Comparison of ENCODE assay signal across 19 cellular contexts in the genomic region with DNA sequence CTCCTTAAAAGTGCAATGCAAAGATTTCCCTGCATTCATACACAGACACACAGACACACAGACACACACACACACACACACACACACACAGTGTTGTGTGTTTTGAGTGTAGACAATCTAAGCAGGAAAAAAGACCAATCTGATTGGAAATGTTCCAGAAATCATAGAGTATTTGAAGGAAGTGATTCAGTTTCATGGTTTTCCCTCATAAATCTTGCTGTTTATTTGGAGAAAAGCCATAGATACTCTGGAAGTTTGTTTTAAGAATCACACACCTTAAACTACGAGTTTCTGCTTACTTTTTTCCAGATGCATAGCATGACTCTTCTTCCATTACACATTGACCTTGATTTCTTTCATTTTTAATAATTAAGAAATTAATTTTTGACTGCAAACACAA.
DNase-seq lines count a peak whose midpoint lies in the region; ATAC-seq, FAIRE-seq and TF ChIP-seq lines count a peak whose summit lies in the region.
"Had no signal": no experiment of that assay in that cellular context is flagged by ENCODE, and none has a peak within 500 bp of the region (broad histone marks: within the 10 kb centered on the region; RNA-seq: fewer than 3 reads in every experiment).

No MANE protein-coding gene starts in this region.

- no peaks in the 10 kb centered on the region for H3K36me3 ChIP-seq in IMR-90 (ENCODE audit: control insufficient read depth, insufficient read depth, low read length)
- H3K36me3 ChIP-seq in bronchial epithelial cell (ENCODE audit: control insufficient read depth, insufficient read depth, low read length): no peaks in the 10 kb centered on the region

- no peak overlapping the region for H2BK20ac ChIP-seq in IMR-90 (ENCODE audit: low read depth, low read length)

- intact Hi-C loops in IMR-90 (cut with micrococcal nuclease): no loop called here

- CTCF ChIA-PET in IMR-90 (lab: Yijun Ruan, JAX): no interaction called here

- no peak overlapping the region for H3K14ac ChIP-seq in IMR-90 (replicated peaks; ENCODE audit: low read depth, low read length)

- no CpG with 5 or more reads among the region's 1 CpG for WGBS in IMR-90 (ENCODE audit: extremely low coverage in 2 of 2, insufficient read length in 1 of 2), 2 experiments

- H2AK5ac ChIP-seq in IMR-90 (ENCODE audit: low read depth, low read length): no peak overlapping the region

- no peak for FAIRE-seq in bronchial epithelial cell (lab: Jason Lieb, UNC)

- no peak overlapping the region for H3K4ac ChIP-seq in IMR-90 (ENCODE audit: low read depth, low read length)

- H3K9ac ChIP-seq in IMR-90 (ENCODE audit: low read depth, low read length): no peak overlapping the region
- H3K9ac ChIP-seq: KMS-11 had no signal

- H2AK9ac ChIP-seq in IMR-90 (replicated peaks; ENCODE audit: low read depth, low read length, poor library complexity): no peak overlapping the region

- no peak overlapping the region for H4K5ac ChIP-seq in IMR-90 (ENCODE audit: low read depth, low read length)

- no peak overlapping the region for H2BK120ac ChIP-seq in IMR-90 (ENCODE audit: low read depth, low read length)

- in situ Hi-C loops in IMR-90 (cut with MboI; ENCODE audit: low sequenced_read_pairs): no loop called here

- DNase-seq in EH (ENCODE audit: low read depth) (peak; percentile 22), IMR-90 (peak; percentile 42), bronchial epithelial cell (ENCODE audit: low read depth) (peak; percentile 37), kidney tubule cell (ENCODE audit: low spot score) (peak; percentile 22), DMS114 treated with DMSO at 0.1 percent for 48 hours (lab: John Stamatoyannopoulos, UW; ENCODE audit: unreplicated experiment) (no peak), COLO829 (ENCODE audit: low spot score) (no peak)
- DNase-seq: activated CD8-positive, alpha-beta memory T cell treated with anti-CD3 and anti-CD28 coated beads, Interleukin-2, amount 10 ng/mL, durations not matched to agents 7 days and 5 days; effector memory CD8-positive, alpha-beta T cell; H9; left cardiac atrium; NCI-H1105; NCI-H2107; NCI-H748 treated with DMSO at 0.1 percent for 48 hours; retina had no signal

- TF ChIP-seq RAD21 in IMR-90 (IDR thresholded peaks at IDR 0.05; ENCODE audit: low read length): no peak

- TF ChIP-seq CTCF in IMR-90 (conservative IDR thresholded peaks at IDR 0.05; ENCODE audit: low read depth, low read length) (no peak), bronchial epithelial cell (IDR thresholded peaks at IDR 0.05; ENCODE audit: insufficient read depth, low read length, severe bottlenecking) (no peak)

- H3K27me3 ChIP-seq in IMR-90 (ENCODE audit: control insufficient read depth, insufficient read depth, low read length): no peaks in the 10 kb centered on the region
- H3K27me3 ChIP-seq in bronchial epithelial cell (ENCODE audit: control insufficient read depth, insufficient read depth, low read length): no peaks in the 10 kb centered on the region

- no peaks in the 10 kb centered on the region for H3K4me1 ChIP-seq in IMR-90 (ENCODE audit: control insufficient read depth, insufficient read depth, low read length)

- no peak overlapping the region for H2BK5ac ChIP-seq in IMR-90 (ENCODE audit: low read depth, low read length, poor library complexity, severe bottlenecking)

- dilution Hi-C loops in IMR-90 (cut with HindIII; ENCODE audit: low sequenced_read_pairs, unreplicated experiment): no loop called here

- H3K23ac ChIP-seq in IMR-90 (ENCODE audit: low read depth, low read length): no peak overlapping the region

- H3K4me3 ChIP-seq in IMR-90 (ENCODE audit: insufficient read depth, low read depth, low read length) (no peak overlapping the region), bronchial epithelial cell (ENCODE audit: low read depth, low read length) (no peak overlapping the region)

- H4K91ac ChIP-seq in IMR-90 (ENCODE audit: insufficient read depth, low read depth, low read length): no peak overlapping the region

- H2AFZ ChIP-seq in IMR-90 (replicated peaks; ENCODE audit: low read length, poor library complexity): no peak overlapping the region

- no peak overlapping the region for H3K56ac ChIP-seq in IMR-90 (ENCODE audit: extremely low read depth, insufficient read depth, low read length)

- no peaks in the 10 kb centered on the region for H3K79me1 ChIP-seq in IMR-90 (ENCODE audit: low read depth in 1 of 2, low read length in 2 of 2)

- H3K9me3 ChIP-seq in IMR-90 (ENCODE audit: control insufficient read depth, insufficient read depth, low read length): no peaks in the 10 kb centered on the region

- H4K8ac ChIP-seq in IMR-90 (ENCODE audit: low read depth in 2 of 2, low read length in 2 of 2): no peak overlapping the region

- POLR2A ChIA-PET in IMR-90 (lab: Charles Lee; ENCODE audit: unreplicated experiment): no interaction called here

- H2BK15ac ChIP-seq in IMR-90 (ENCODE audit: low read depth, low read length): no peak overlapping the region

- no peak for ATAC-seq in IMR-90 (ENCODE audit: low read depth)
- ATAC-seq in HG03159 (IDR thresholded peaks at IDR 0.05; ENCODE audit: unreplicated experiment): no peak
- ATAC-seq in HG02623 (IDR thresholded peaks at IDR 0.05; ENCODE audit: unreplicated experiment): no peak
- ATAC-seq: activated CD8-positive, alpha-beta memory T cell treated with anti-CD3 and anti-CD28 coated beads, Interleukin-2, amount 10 ng/mL, durations not matched to agents 7 days and 5 days; effector memory CD8-positive, alpha-beta T cell; left cardiac atrium; Panc1; stimulated activated memory B cell treated with anti-CD40 and anti-IgM and Interleukin-4, amounts not matched to agents 10 μg/mL and 1 μg/mL and 100 μg/mL, for 72 hours had no signal

- no peak overlapping the region for H3K27ac ChIP-seq in IMR-90 (ENCODE audit: insufficient read depth, low read length)
- H3K27ac ChIP-seq: KMS-11 had no signal

- no peak overlapping the region for H3K18ac ChIP-seq in IMR-90 (ENCODE audit: low read depth, low read length)

- H4K20me1 ChIP-seq in IMR-90 (ENCODE audit: insufficient read depth, low read length): no peaks in the 10 kb centered on the region

- no peak for TF ChIP-seq POLR2A in IMR-90 (IDR thresholded peaks at IDR 0.05; ENCODE audit: low read depth, low read length)

- no TSS peak for BruUV-seq in IMR-90 (replicated peaks; lab: Mats Ljungman, UMichigan)

- no peaks in the 10 kb centered on the region for H3K9me1 ChIP-seq in IMR-90 (ENCODE audit: insufficient read depth, low read length)

- no peak overlapping the region for H3K4me2 ChIP-seq in IMR-90 (ENCODE audit: low read depth, low read length)
- H3K4me2 ChIP-seq: KMS-11 had no signal

TF ChIP-seq in IMR-90, 13 proteins besides CTCF, POLR2A, EP300 and RAD21:
- no peak for TF ChIP-seq MXI1 (IDR thresholded peaks at IDR 0.05; ENCODE audit: borderline replicate concordance, low read depth, low read length)
- TF ChIP-seq RCOR1 (IDR thresholded peaks at IDR 0.05; ENCODE audit: insufficient replicate concordance, low read length): no peak
- TF ChIP-seq MAFK (IDR thresholded peaks at IDR 0.05; ENCODE audit: low read depth, low read length): no peak
- no peak for TF ChIP-seq CEBPB (IDR thresholded peaks at IDR 0.05; ENCODE audit: low read depth, low read length)
- no peak for TF ChIP-seq NFE2L2 (IDR thresholded peaks at IDR 0.05; ENCODE audit: low read depth, low read length)
- no peak for TF ChIP-seq BHLHE40 (IDR thresholded peaks at IDR 0.05; ENCODE audit: low read depth, low read length)
- no peak for TF ChIP-seq SMC3 (IDR thresholded peaks at IDR 0.05; ENCODE audit: low read depth, low read length)
- TF ChIP-seq CHD1 (IDR thresholded peaks at IDR 0.05; ENCODE audit: low read depth, low read length): no peak
- TF ChIP-seq, protein P1, sequence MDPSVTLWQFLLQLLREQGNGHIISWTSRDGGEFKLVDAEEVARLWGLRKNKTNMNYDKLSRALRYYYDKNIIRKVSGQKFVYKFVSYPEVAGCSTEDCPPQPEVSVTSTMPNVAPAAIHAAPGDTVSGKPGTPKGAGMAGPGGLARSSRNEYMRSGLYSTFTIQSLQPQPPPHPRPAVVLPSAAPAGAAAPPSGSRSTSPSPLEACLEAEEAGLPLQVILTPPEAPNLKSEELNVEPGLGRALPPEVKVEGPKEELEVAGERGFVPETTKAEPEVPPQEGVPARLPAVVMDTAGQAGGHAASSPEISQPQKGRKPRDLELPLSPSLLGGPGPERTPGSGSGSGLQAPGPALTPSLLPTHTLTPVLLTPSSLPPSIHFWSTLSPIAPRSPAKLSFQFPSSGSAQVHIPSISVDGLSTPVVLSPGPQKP (IDR thresholded peaks at IDR 0.05; ENCODE audit: borderline replicate concordance, low read depth, low read length): no peak
- no peak for TF ChIP-seq USF2 (IDR thresholded peaks at IDR 0.05; ENCODE audit: low read depth, low read length)
- TF ChIP-seq FOS (IDR thresholded peaks at IDR 0.05; ENCODE audit: low read depth, low read length): no peak
- TF ChIP-seq MAZ (IDR thresholded peaks at IDR 0.05; ENCODE audit: borderline replicate concordance, low read depth, low read length): no peak
- no peak for TF ChIP-seq RFX5 (IDR thresholded peaks at IDR 0.05; ENCODE audit: low read depth, low read length)

Comparison
In these comparisons a context has a peak if more than half of its experiments do, and no peak if none do; other contexts are left out.
1. DNase-seq: peak in EH (single experiment), IMR-90 (single experiment), bronchial epithelial cell (single experiment) and kidney tubule cell (single experiment); none in DMS114 treated with DMSO at 0.1 percent for 48 hours (single experiment) and COLO829 (single experiment).